Comparison of ENCODE assay signal across 18 cellular contexts in the genomic region with DNA sequence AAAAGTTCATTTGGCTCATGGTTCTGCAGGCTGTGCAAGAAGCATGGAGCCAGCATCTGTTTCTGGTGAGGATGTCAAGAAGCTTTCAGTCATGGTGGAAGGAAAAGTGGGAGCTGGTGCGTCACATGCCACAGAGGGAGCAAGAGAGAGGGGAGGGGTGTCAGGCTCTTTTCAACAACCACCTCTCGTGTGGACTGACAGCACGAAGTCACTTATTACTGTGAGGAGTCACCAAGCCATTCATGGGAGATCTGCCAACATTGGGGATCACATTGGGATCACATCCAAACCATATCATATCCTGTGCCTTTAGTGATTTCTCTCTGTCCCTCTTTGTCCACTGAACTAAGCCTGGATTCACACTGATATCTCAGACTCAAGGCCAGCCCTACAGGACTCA.
DNase-seq lines count a peak whose midpoint lies in the region; ATAC-seq, FAIRE-seq and TF ChIP-seq lines count a peak whose summit lies in the region.
"Had no signal": no experiment of that assay in that cellular context is flagged by ENCODE, and none has a peak within 500 bp of the region (broad histone marks: within the 10 kb centered on the region; RNA-seq: fewer than 3 reads in every experiment).

No MANE protein-coding gene starts in this region.

- H3K4me1 ChIP-seq in CD4-positive, alpha-beta memory T cell (ENCODE audit: insufficient read depth, low read length), result peaks cover 19% of the 10 kb centered on the region
- H3K4me1 ChIP-seq in naive thymus-derived CD4-positive, alpha-beta T cell (ENCODE audit: control insufficient read depth in 2 of 2, insufficient read depth in 2 of 2, low read length in 2 of 2), result peaks cover 0 to 8% of the 10 kb centered on the region in 2 donors
- H3K4me1 ChIP-seq: Caco-2, parathyroid adenoma had no signal

- no peaks in the 10 kb centered on the region for H3K9me3 ChIP-seq in CD4-positive, alpha-beta memory T cell (ENCODE audit: control insufficient read depth in 1 of 2, low read length in 2 of 2)
- no peaks in the 10 kb centered on the region for H3K9me3 ChIP-seq in naive thymus-derived CD4-positive, alpha-beta T cell (ENCODE audit: control insufficient read depth in 2 of 3, low read length in 3 of 3)
- H3K9me3 ChIP-seq: Caco-2, SK-N-SH, thoracic aorta had no signal

- no peak overlapping the region for H3K4me3 ChIP-seq in CD4-positive, alpha-beta memory T cell (ENCODE audit: low read length in 2 of 2)
- H3K4me3 ChIP-seq in naive thymus-derived CD4-positive, alpha-beta T cell (ENCODE audit: low read length), result no peak overlapping the region
- H3K4me3 ChIP-seq: thoracic aorta had no signal

- POLR2A ChIA-PET in CD4-positive, alpha-beta memory T cell (lab: Charles Lee; ENCODE audit: partially characterized antibody), result interaction anchor here (0.6 to 2.4 kb wide), 4 partner anchors 16 to 25 kb away, joined by 3 to 7 read pairs (median 4); no protein-coding TSS in a partner anchor
- POLR2A ChIA-PET in activated B cell treated with CpG ODN at 0.5 μM for 24 hours (lab: Charles Lee), result interaction anchor here (0.6 to 2.7 kb wide), 16 partner anchors 9 to 259 kb away, joined by 3 to 16 read pairs (median 6); partner anchors contain the start of gene KLF13
- POLR2A ChIA-PET in naive thymus-derived CD4-positive, alpha-beta T cell (lab: Charles Lee), result interaction anchor here (1.2 to 5.2 kb wide), 6 partner anchors 11 to 93 kb away, joined by 3 to 18 read pairs (median 6); no protein-coding TSS in a partner anchor

- peak; percentile 25 for DNase-seq in activated CD4-positive, CD25-positive, alpha-beta regulatory T cell treated with anti-CD3 and anti-CD28 coated beads, Interleukin-2, amount 50 U/mL, for 72 hours
- DNase-seq in CD4-positive, alpha-beta memory T cell, result no peak
- no peak for DNase-seq in activated B cell treated with CpG ODN at 0.5 μM for 24 hours
- DNase-seq in naive thymus-derived CD4-positive, alpha-beta T cell, result no peak
- DNase-seq in GM13977 (ENCODE audit: low spot score), result no peak
- DNase-seq in RCC 7860 (ENCODE audit: low spot score), result no peak
- DNase-seq in superior temporal gyrus (ENCODE audit: extremely low spot score), result no peak
- DNase-seq: activated effector memory CD4-positive, alpha-beta T cell treated with Interleukin-2 at 50 U/mL for 16 hours; Caco-2; GDM1; NCI-H1417 treated with DMSO at 0.1 percent for 48 hours; SK-N-SH had no signal

- H3K4me3 Mint-ChIP-seq in CD4-positive, alpha-beta memory T cell, result no peak overlapping the region
- H3K4me3 Mint-ChIP-seq in activated B cell treated with CpG ODN at 0.5 μM for 24 hours, result peak overlapping the region; percentile 64
- H3K4me3 Mint-ChIP-seq in naive thymus-derived CD4-positive, alpha-beta T cell, result peak overlapping the region in 1 of 10 donors; percentile 72
- H3K4me3 Mint-ChIP-seq: brain had no signal

- no peaks in the 10 kb centered on the region for H3K36me3 ChIP-seq in CD4-positive, alpha-beta memory T cell (ENCODE audit: insufficient read depth, low read length)
- H3K36me3 ChIP-seq in naive thymus-derived CD4-positive, alpha-beta T cell (ENCODE audit: control insufficient read depth in 2 of 3, insufficient read depth in 3 of 3, low read length in 3 of 3), result no peaks in the 10 kb centered on the region
- H3K36me3 ChIP-seq: thoracic aorta had no signal

- ATAC-seq in activated CD4-positive, CD25-positive, alpha-beta regulatory T cell treated with anti-CD3 and anti-CD28 coated beads, Interleukin-2, amount 50 U/mL, for 24 hours, result no peak
- ATAC-seq in activated B cell treated with CpG ODN at 0.5 μM for 24 hours (ENCODE audit: low read depth), result no peak
- no peak for ATAC-seq in naive thymus-derived CD4-positive, alpha-beta T cell
- ATAC-seq: left colon had no signal

- TF ChIP-seq CTCF in activated B cell treated with CpG ODN at 0.5 μM for 24 hours (IDR thresholded peaks at IDR 0.05) (no peak), GM13977 (IDR thresholded peaks at IDR 0.05; ENCODE audit: extremely low read depth, insufficient read depth, missing control alignments) (no peak)

- intact Hi-C loops in CD4-positive, alpha-beta memory T cell (cut with micrococcal nuclease), result no loop called here
- intact Hi-C loops in activated B cell treated with CpG ODN at 0.5 μM for 24 hours (cut with micrococcal nuclease), result no loop called here
- intact Hi-C loops in naive thymus-derived CD4-positive, alpha-beta T cell (cut with micrococcal nuclease), result loop anchor here in 1 of 2 donors (2.0 kb wide), 1 partner anchor 26 kb away; no protein-coding TSS in a partner anchor

- H3K27me3 Mint-ChIP-seq in CD4-positive, alpha-beta memory T cell, result no peaks in the 10 kb centered on the region
- no peaks in the 10 kb centered on the region for H3K27me3 Mint-ChIP-seq in activated B cell treated with CpG ODN at 0.5 μM for 24 hours
- no peaks in the 10 kb centered on the region for H3K27me3 Mint-ChIP-seq in naive thymus-derived CD4-positive, alpha-beta T cell

- H3K27ac ChIP-seq in CD4-positive, alpha-beta memory T cell (ENCODE audit: low read depth, low read length), result no peak overlapping the region
- no peak overlapping the region for H3K27ac ChIP-seq in naive thymus-derived CD4-positive, alpha-beta T cell (ENCODE audit: low read depth, low read length)
- H3K27ac ChIP-seq: parathyroid adenoma had no signal

- H3K9me3 Mint-ChIP-seq in CD4-positive, alpha-beta memory T cell, result peaks cover 0 to 11% (median 2%) of the 10 kb centered on the region in 8 donors
- H3K9me3 Mint-ChIP-seq in activated B cell treated with CpG ODN at 0.5 μM for 24 hours, result peaks cover 5% of the 10 kb centered on the region
- H3K9me3 Mint-ChIP-seq in naive thymus-derived CD4-positive, alpha-beta T cell, result peaks cover 3 to 12% (median 6%) of the 10 kb centered on the region in 11 donors

- H3K36me3 Mint-ChIP-seq in CD4-positive, alpha-beta memory T cell, result peaks cover 0 to 3% of the 10 kb centered on the region in 2 donors
- H3K36me3 Mint-ChIP-seq in activated B cell treated with CpG ODN at 0.5 μM for 24 hours (ENCODE audit: low read depth), result peaks cover 3% of the 10 kb centered on the region
- H3K36me3 Mint-ChIP-seq in naive thymus-derived CD4-positive, alpha-beta T cell, result peaks cover 0 to 17% (median 7%) of the 10 kb centered on the region in 5 donors
- H3K36me3 Mint-ChIP-seq: brain had no signal

- no peaks in the 10 kb centered on the region for H3K27me3 ChIP-seq in CD4-positive, alpha-beta memory T cell (ENCODE audit: insufficient read depth, low read length)
- H3K27me3 ChIP-seq in naive thymus-derived CD4-positive, alpha-beta T cell (ENCODE audit: control insufficient read depth in 2 of 2, insufficient read depth in 2 of 2, low read length in 2 of 2), result no peaks in the 10 kb centered on the region

- in situ Hi-C loops in GM13977 (cut with MboI; ENCODE audit: low pct_unique_long_range_greater_than_20kb, low sequenced_read_pairs, unreplicated experiment), result no loop called here

- CTCF ChIA-PET in CD4-positive, alpha-beta memory T cell (lab: Charles Lee; ENCODE audit: partially characterized antibody), result interaction anchor here (1.0 to 3.2 kb wide), 5 partner anchors 14 to 29 kb away, joined by 3 to 19 read pairs (median 4); no protein-coding TSS in a partner anchor
- CTCF ChIA-PET in activated B cell treated with CpG ODN at 0.5 μM for 24 hours (lab: Charles Lee), result interaction anchor here (1.0 to 4.2 kb wide), 7 partner anchors 19 to 258 kb away, joined by 3 to 19 read pairs (median 5); no protein-coding TSS in a partner anchor
- CTCF ChIA-PET in naive thymus-derived CD4-positive, alpha-beta T cell (lab: Charles Lee), result interaction anchor here (1.2 kb wide), 2 partner anchors 19 to 21 kb away, joined by 3 read pairs; no protein-coding TSS in a partner anchor

- peak overlapping the region in 6 of 7 donors; percentile 1 to 55 (median 14) for H3K27ac Mint-ChIP-seq in CD4-positive, alpha-beta memory T cell
- H3K27ac Mint-ChIP-seq in activated B cell treated with CpG ODN at 0.5 μM for 24 hours, result peak overlapping the region; percentile 56
- peak overlapping the region in 7 of 9 donors; percentile 4 to 82 (median 70) for H3K27ac Mint-ChIP-seq in naive thymus-derived CD4-positive, alpha-beta T cell
- H3K27ac Mint-ChIP-seq: brain had no signal

- FAIRE-seq in RCC 7860 (lab: Jason Lieb, UNC), result no peak
- FAIRE-seq: A204.1 had no signal

- peaks cover 15 to 27% (median 19%) of the 10 kb centered on the region in 4 donors for H3K4me1 Mint-ChIP-seq in CD4-positive, alpha-beta memory T cell
- H3K4me1 Mint-ChIP-seq in activated B cell treated with CpG ODN at 0.5 μM for 24 hours, result peaks cover 45% of the 10 kb centered on the region
- peaks cover 5 to 33% (median 28%) of the 10 kb centered on the region in 7 donors for H3K4me1 Mint-ChIP-seq in naive thymus-derived CD4-positive, alpha-beta T cell
- H3K4me1 Mint-ChIP-seq: brain had no signal

Comparison
In these comparisons a context has a peak if more than half of its experiments do, and no peak if none do; other contexts are left out.
1. H3K27ac Mint-ChIP-seq: peak in every context shown above with its lines; median percentile 70 in naive thymus-derived CD4-positive, alpha-beta T cell; 56 in activated B cell treated with CpG ODN at 0.5 μM for 24 hours; 14 in CD4-positive, alpha-beta memory T cell.